Comparison of ENCODE assay signal across 11 cellular contexts in genomic region chr7:55574062-55574717, GRCh38. TPM values are rescaled to one million over a fixed set of nuclear protein-coding genes. Genes with fewer than 3 reads are reported as not detected.
DNase-seq lines count a peak whose midpoint lies in the region; ATAC-seq, FAIRE-seq and TF ChIP-seq lines count a peak whose summit lies in the region.
"Had no signal": no experiment of that assay in that cellular context is flagged by ENCODE, and none has a peak within 500 bp of the region (broad histone marks: within the 10 kb centered on the region; RNA-seq: fewer than 3 reads in every experiment).

No MANE protein-coding gene starts in this region.

- FAIRE-seq in A549 (lab: Jason Lieb, UNC), result no peak
- FAIRE-seq: kidney had no signal

- CTCF ChIA-PET in A549 (lab: Yijun Ruan, JAX) (interaction anchor here (1.2 to 2.0 kb wide), 3 partner anchors 19 to 390 kb away, joined by 3 to 8 read pairs (median 4); no protein-coding TSS in a partner anchor), HEK293 (lab: Yijun Ruan, JAX) (interaction anchor here (0.8 kb wide), 1 partner anchor 462 kb away, joined by 7 read pairs; no protein-coding TSS in a partner anchor)

- no peaks in the 10 kb centered on the region for H3K9me3 ChIP-seq in A549
- no peaks in the 10 kb centered on the region for H3K9me3 ChIP-seq in HEK293 (ENCODE audit: control insufficient read depth, insufficient read depth, low read depth, low read length)

- H3K36me3 Mint-ChIP-seq in activated T-helper 17 cell treated with anti-CD3 and anti-CD28 coated beads, Interleukin-2, amount 50 U/mL, for 72 hours (ENCODE audit: low read depth), result peaks cover 26% of the 10 kb centered on the region

- TF ChIP-seq RAD21 in A549 (conservative IDR thresholded peaks at IDR 0.05 in 1 of 2, IDR thresholded peaks at IDR 0.05 in 1 of 2), result no peak

- no peak for TF ChIP-seq EP300 in A549 (IDR thresholded peaks at IDR 0.05)

- H3K4me3 Mint-ChIP-seq in activated T-helper 17 cell treated with anti-CD3 and anti-CD28 coated beads, Interleukin-2, amount 50 U/mL, for 72 hours, result peak overlapping the region; percentile 78

- no peak for ATAC-seq in A549
- peak; percentile 47 for ATAC-seq in activated T-helper 17 cell treated with anti-CD3 and anti-CD28 coated beads, Interleukin-2, amount 50 U/mL, for 72 hours (replicated peaks)
- ATAC-seq in GM19395 (IDR thresholded peaks at IDR 0.05; ENCODE audit: unreplicated experiment), result no peak

- H3K4me1 ChIP-seq in A549 (peaks cover 30% of the 10 kb centered on the region), HEK293 (ENCODE audit: control insufficient read depth, insufficient read depth, low read length) (peaks cover 11% of the 10 kb centered on the region; the same call in 1 of the 2 replicates)

- POLR2A ChIA-PET in A549 (lab: Yijun Ruan, JAX) (interaction anchor here (1.4 kb wide), 1 partner anchor 208 kb away, joined by 3 read pairs; no protein-coding TSS in a partner anchor), HEK293 (lab: Yijun Ruan, JAX) (interaction anchor here (1.1 kb wide), 1 partner anchor 208 kb away, joined by 3 read pairs; no protein-coding TSS in a partner anchor)

- H3K27ac ChIP-seq in A549 (0 out of 6 replicates have a peak overlapping the region, but pooled peaks of 1 of the 2 experiments have one; percentile 27), HEK293 (ENCODE audit: extremely low read depth, low read depth, low read length) (no peak overlapping the region)

- peaks cover 42% of the 10 kb centered on the region for H3K4me1 Mint-ChIP-seq in activated T-helper 17 cell treated with anti-CD3 and anti-CD28 coated beads, Interleukin-2, amount 50 U/mL, for 72 hours

- TF ChIP-seq CTCF in A549 (IDR thresholded peaks at IDR 0.05) (no peak), HEK293 (tag by site-specific recombination; IDR thresholded peaks at IDR 0.05) (no peak)

- no peak for DNase-seq in A549 (ENCODE audit: low read depth in 1 of 2, low spot score in 1 of 2)
- DNase-seq in kidney glomerular epithelial cell (lab: John Stamatoyannopoulos, UW), result peak; percentile 37
- no peak for DNase-seq in NCI-H2171 treated with DMSO at 0.1 percent for 48 hours (lab: John Stamatoyannopoulos, UW)
- DNase-seq in occipital lobe (lab: John Stamatoyannopoulos, UW), result no peak
- DNase-seq in HT-29 (ENCODE audit: low spot score), result no peak
- DNase-seq: DMS53, kidney, NCI-H345 had no signal

- no peaks in the 10 kb centered on the region for H3K9me3 Mint-ChIP-seq in activated T-helper 17 cell treated with anti-CD3 and anti-CD28 coated beads, Interleukin-2, amount 50 U/mL, for 72 hours

- H3K27me3 Mint-ChIP-seq in activated T-helper 17 cell treated with anti-CD3 and anti-CD28 coated beads, Interleukin-2, amount 50 U/mL, for 72 hours, result no peaks in the 10 kb centered on the region

- no peak for TF ChIP-seq POLR2A in A549 (IDR thresholded peaks at IDR 0.05; ENCODE audit: low read length)

- H3K4me3 ChIP-seq in A549, result no peak overlapping the region
- no peak overlapping the region for H3K4me3 ChIP-seq in HEK293 (ENCODE audit: low read depth, low read length)

- H3K4me2 ChIP-seq in A549, result no peak overlapping the region

- H3K36me3 ChIP-seq in HEK293 (ENCODE audit: control insufficient read depth in 2 of 2, insufficient read depth in 1 of 2, low read length in 2 of 2), result no peaks in the 10 kb centered on the region

- H3K27ac Mint-ChIP-seq in activated T-helper 17 cell treated with anti-CD3 and anti-CD28 coated beads, Interleukin-2, amount 50 U/mL, for 72 hours, result peak overlapping the region; percentile 84

- WGBS in A549 (ENCODE audit: missing lambda C conversion rate), result 56% methylated on average over 3 of the region's 3 CpGs

TF ChIP-seq in A549, 52 proteins besides CTCF, POLR2A, EP300 and RAD21:
- peak; percentile 23 for TF ChIP-seq MAFK (IDR thresholded peaks at IDR 0.05; ENCODE audit: partially characterized antibody)
- no peak for TF ChIP-seq MYC (IDR thresholded peaks at IDR 0.05; ENCODE audit: borderline replicate concordance, low read length)

TF ChIP-seq in HEK293, 187 proteins besides CTCF, POLR2A, EP300 and RAD21:
- TF ChIP-seq INSM2 (tag by site-specific recombination; IDR thresholded peaks at IDR 0.05) (no peak), ZNF629 (tag by site-specific recombination; IDR thresholded peaks at IDR 0.05) (no peak), PBX3 (CRISPR knock-in tag; IDR thresholded peaks at IDR 0.05) (no peak), ZNF514 (tag by site-specific recombination; IDR thresholded peaks at IDR 0.05) (no peak), OVOL3 (tag by site-specific recombination; IDR thresholded peaks at IDR 0.05) (no peak), ZNF335 (tag by site-specific recombination; conservative IDR thresholded peaks at IDR 0.05) (peak; percentile 52)

RNA-seq across cellular contexts. Expression of gene VOPP1, which starts 1.9 kb away (rescaled TPM):
- polyA plus RNA-seq in A549 (2011; rRNA removed), result 64.4 and 68.1 TPM in 2 replicates
- polyA plus RNA-seq in A549 (2012; cell fraction: cytosol; rRNA removed), result 39.0 and 54.6 TPM in 2 replicates
- polyA plus RNA-seq in A549 (2012; cell fraction: nucleus; rRNA removed), result 29.2 and 35.0 TPM in 2 replicates
- polyA plus RNA-seq in A549 (2017; fragmentation: RNase III; extraction: RNeasy Plus Mini Kit Qiagen cat#74134 plus additional on column Dnase treatment), result 70.5 to 74.0 TPM (median 73.4 TPM) in 3 replicates
- 78.6 and 87.2 TPM in 2 replicates for polyA minus RNA-seq in A549 (2011; rRNA and poly(A)+ RNA removed)
- total RNA-seq in activated T-helper 17 cell treated with anti-CD3 and anti-CD28 coated beads, Interleukin-2, amount 50 U/mL, for 72 hours, result 10 to 100 TPM; 58.0 to 70.9 TPM
- total RNA-seq in occipital lobe, result 108 TPM
- 126 and 133 TPM in 2 replicates for total RNA-seq in HT-29 (2014; rRNA removed; shearing (Covaris generic))
